ENCODE assay signal across 2 cellular contexts in genomic region chr4:44728694-44729093, GRCh38.
TF ChIP-seq lines count a peak whose summit lies in the region.

No MANE protein-coding gene starts in this region.

TF ChIP-seq in K562, 482 proteins besides CTCF, POLR2A, EP300 and RAD21:
- peak; percentile 50; the same call in 1 of the 2 replicates for TF ChIP-seq CEBPB (tag; IDR thresholded peaks at IDR 0.05)

TF ChIP-seq in H1, 55 proteins besides CTCF, POLR2A, EP300 and RAD21:
- peak; percentile 55; the same call in 1 of the 2 replicates for TF ChIP-seq CEBPB (IDR thresholded peaks at IDR 0.05; ENCODE audit: low read depth, low read length)
